Comparison of ENCODE assay signal across 32 cellular contexts in genomic region chr3:70853161-70853560, GRCh38.
DNase-seq lines count a peak whose midpoint lies in the region; ATAC-seq and TF ChIP-seq lines count a peak whose summit lies in the region.
"Had no signal": no experiment of that assay in that cellular context is flagged by ENCODE, and none has a peak within 500 bp of the region (broad histone marks: within the 10 kb centered on the region; RNA-seq: fewer than 3 reads in every experiment).

No MANE protein-coding gene starts in this region.

- H2AFZ ChIP-seq in GM23338 = peak overlapping the region; percentile 49

- TF ChIP-seq EP300 in ovary (IDR thresholded peaks at IDR 0.05) = no peak

- H3K4me2 ChIP-seq in GM23338 = peak overlapping the region; percentile 17
- H3K4me2 ChIP-seq in skeletal muscle satellite cell (ENCODE audit: low read length) = peak overlapping the region; percentile 30

- peaks cover 44% of the 10 kb centered on the region for H3K4me1 Mint-ChIP-seq in GM23338
- H3K4me1 Mint-ChIP-seq in type B pancreatic cell (ENCODE audit: unreplicated experiment) = peaks cover 19% of the 10 kb centered on the region
- H3K4me1 Mint-ChIP-seq: central memory CD8-positive, alpha-beta T cell; neural crest cell had no signal

- no peak for TF ChIP-seq POLR2A in ovary (IDR thresholded peaks at IDR 0.05)

- H3K9me3 ChIP-seq in skeletal muscle satellite cell (replicated peaks; ENCODE audit: low read length) (no peaks in the 10 kb centered on the region), ovary (no peaks in the 10 kb centered on the region)
- H3K9me3 ChIP-seq: BLaER1 treated with 17β-estradiol and CSF1 and Interleukin-3, amounts not matched to agents 10 nM and 100 nM; gastrocnemius medialis; Peyer's patch; prostate gland; right lobe of liver; transverse colon had no signal

- H3F3A ChIP-seq in GM23338 (replicated peaks; ENCODE audit: low read depth) = no peaks in the 10 kb centered on the region

- H3K36me3 Mint-ChIP-seq in GM23338 (ENCODE audit: low read depth) (no peaks in the 10 kb centered on the region; the same call in 2 of the 3 replicates), type B pancreatic cell (no peaks in the 10 kb centered on the region)
- H3K36me3 Mint-ChIP-seq: IgD-negative memory B cell had no signal

- peak overlapping the region; percentile 29 for H3K27ac Mint-ChIP-seq in GM23338
- H3K27ac Mint-ChIP-seq in type B pancreatic cell = no peak overlapping the region
- H3K27ac Mint-ChIP-seq: activated naive CD8-positive, alpha-beta T cell treated with anti-CD3 and anti-CD28 coated beads, Interleukin-2, amount 50 U/mL, for 24 hours; IgD-negative memory B cell had no signal

- H4K20me1 ChIP-seq in GM23338 (replicated peaks; ENCODE audit: insufficient read depth) = no peaks in the 10 kb centered on the region
- H4K20me1 ChIP-seq: BLaER1 treated with 17β-estradiol and CSF1 and Interleukin-3, amounts not matched to agents 10 nM and 100 nM had no signal

- H3K79me2 ChIP-seq in GM23338 (replicated peaks; ENCODE audit: insufficient read depth) = no peaks in the 10 kb centered on the region

- H3K9me3 Mint-ChIP-seq in GM23338 = peaks cover 2% of the 10 kb centered on the region; the same call in 1 of the 3 replicates
- no peaks in the 10 kb centered on the region for H3K9me3 Mint-ChIP-seq in type B pancreatic cell
- H3K9me3 Mint-ChIP-seq: activated naive CD8-positive, alpha-beta T cell treated with anti-CD3 and anti-CD28 coated beads, Interleukin-2, amount 50 U/mL, for 24 hours; activated T-cell treated with anti-CD3 and anti-CD28 coated beads, Interleukin-2, amount 50 U/mL, for 4 hours; central memory CD8-positive, alpha-beta T cell; IgD-negative memory B cell; neural crest cell had no signal

- peak overlapping the region; percentile 44 for H3K9ac ChIP-seq in skeletal muscle satellite cell (ENCODE audit: low read depth, low read length)
- H3K9ac ChIP-seq: BLaER1 treated with 17β-estradiol and CSF1 and Interleukin-3, amounts not matched to agents 10 nM and 100 nM had no signal

- H3K4me1 ChIP-seq in GM23338 (ENCODE audit: insufficient read depth) (peaks cover 32% of the 10 kb centered on the region), skeletal muscle satellite cell (ENCODE audit: control insufficient read depth, insufficient read depth, low read length) (peaks cover 81% of the 10 kb centered on the region), ovary (ENCODE audit: insufficient read depth) (peaks cover 3% of the 10 kb centered on the region)
- H3K4me1 ChIP-seq: Peyer's patch, prostate gland, right lobe of liver had no signal

- H3K36me3 ChIP-seq in GM23338 (ENCODE audit: insufficient read depth) (no peaks in the 10 kb centered on the region), skeletal muscle satellite cell (ENCODE audit: insufficient read depth, low read length) (no peaks in the 10 kb centered on the region), ovary (no peaks in the 10 kb centered on the region)
- H3K36me3 ChIP-seq: BLaER1 treated with 17β-estradiol and CSF1 and Interleukin-3, amounts not matched to agents 10 nM and 100 nM; gastrocnemius medialis; Peyer's patch; prostate gland; right lobe of liver; transverse colon; WERI-Rb-1 had no signal

- peaks cover 3% of the 10 kb centered on the region for H3K27me3 Mint-ChIP-seq in GM23338 (ENCODE audit: insufficient read depth, low read depth, poor library complexity)
- no peaks in the 10 kb centered on the region for H3K27me3 Mint-ChIP-seq in type B pancreatic cell

- no peak for TF ChIP-seq CTCF in GM23338 (conservative IDR thresholded peaks at IDR 0.05; ENCODE audit: low read depth in 2 of 2)
- TF ChIP-seq CTCF in astrocyte of the spinal cord (IDR thresholded peaks at IDR 0.05; ENCODE audit: low read depth, low read length) = no peak
- no peak for TF ChIP-seq CTCF in ovary (IDR thresholded peaks at IDR 0.05)
- TF ChIP-seq CTCF in type B pancreatic cell (conservative IDR thresholded peaks at IDR 0.05) = no peak

- ATAC-seq in GM23338 = no peak
- ATAC-seq in GM18867 (IDR thresholded peaks at IDR 0.05; ENCODE audit: unreplicated experiment) = no peak
- ATAC-seq: activated naive CD8-positive, alpha-beta T cell treated with anti-CD3 and anti-CD28 coated beads, Interleukin-2, amount 50 U/mL, for 24 hours; activated T-cell treated with anti-CD3 and anti-CD28 coated beads, Interleukin-2, amount 50 U/mL, for 4 hours; gastrocnemius medialis; right lobe of liver had no signal

- in situ Hi-C loops in astrocyte of the spinal cord (cut with HindIII; ENCODE audit: low sequenced_read_pairs) = no loop called here

- no peak overlapping the region for H3K4me3 Mint-ChIP-seq in GM23338
- no peak overlapping the region for H3K4me3 Mint-ChIP-seq in type B pancreatic cell
- H3K4me3 Mint-ChIP-seq: activated naive CD8-positive, alpha-beta T cell treated with anti-CD3 and anti-CD28 coated beads, Interleukin-2, amount 50 U/mL, for 24 hours; activated T-cell treated with anti-CD3 and anti-CD28 coated beads, Interleukin-2, amount 50 U/mL, for 4 hours; central memory CD8-positive, alpha-beta T cell; IgD-negative memory B cell; neural crest cell had no signal

- no peaks in the 10 kb centered on the region; the same call in 1 of the 2 replicates for H3K9me2 ChIP-seq in GM23338 (ENCODE audit: insufficient read depth)

- H3K27ac ChIP-seq in GM23338 (ENCODE audit: low read depth) = no peak overlapping the region
- H3K27ac ChIP-seq in ovary = no peak overlapping the region
- H3K27ac ChIP-seq: BLaER1 treated with 17β-estradiol and CSF1 and Interleukin-3, amounts not matched to agents 10 nM and 100 nM; dorsolateral prefrontal cortex; gastrocnemius medialis; Peyer's patch; prostate gland; right lobe of liver; transverse colon; WERI-Rb-1 had no signal

- H3K4me3 ChIP-seq in GM23338 (no peak overlapping the region), astrocyte of the spinal cord (ENCODE audit: low read depth, low read length) (no peak overlapping the region), skeletal muscle satellite cell (ENCODE audit: low read length) (no peak overlapping the region), ovary (no peak overlapping the region)
- H3K4me3 ChIP-seq: BLaER1 treated with 17β-estradiol and CSF1 and Interleukin-3, amounts not matched to agents 10 nM and 100 nM; dorsolateral prefrontal cortex; gastrocnemius medialis; lung; Peyer's patch; prostate gland; right lobe of liver; transverse colon had no signal

- WGBS in ovary, 3 donors = 78 to 85% (median 78%) methylated on average over 4 of the region's 4 CpGs

- DNase-seq in GM23338 (ENCODE audit: low spot score) (no peak), astrocyte of the spinal cord (ENCODE audit: low read depth, low spot score) (peak; percentile 32), kidney tubule cell (ENCODE audit: low spot score) (peak; percentile 11), ovary (no peak), type B pancreatic cell (ENCODE audit: extremely low spot score, unreplicated experiment) (no peak)
- DNase-seq: activated CD4-positive, alpha-beta T cell treated with anti-CD3 and anti-CD28 coated beads, Interleukin-2, amount 50 U/mL, for 1 hour; activated naive CD4-positive, alpha-beta T cell; activated naive CD8-positive, alpha-beta T cell treated with anti-CD3 and anti-CD28 coated beads, Interleukin-2, amount 50 U/mL, for 24 hours; activated T-cell treated with anti-CD3 and anti-CD28 coated beads, Interleukin-2, amount 50 U/mL, for 4 hours; dorsolateral prefrontal cortex; gastrocnemius medialis; GF-D8; hippocampal formation; left cardiac atrium; NCI-H1048; NCI-H1694; NCI-H82; Peyer's patch; right lobe of liver; SIG-M5; stimulated activated CD4-positive, alpha-beta T cell treated with anti-CD3 and anti-CD28 coated beads, Interleukin-4, amount 100 ng/mL, for 24 hours; T1000; transverse colon; WERI-Rb-1 had no signal

- H3K27me3 ChIP-seq in GM23338 (ENCODE audit: insufficient read depth) (no peaks in the 10 kb centered on the region), skeletal muscle satellite cell (ENCODE audit: control insufficient read depth, insufficient read depth, low read length) (no peaks in the 10 kb centered on the region), ovary (no peaks in the 10 kb centered on the region)
- H3K27me3 ChIP-seq: BLaER1 treated with 17β-estradiol and CSF1 and Interleukin-3, amounts not matched to agents 10 nM and 100 nM; dorsolateral prefrontal cortex; gastrocnemius medialis; Peyer's patch; right lobe of liver; transverse colon had no signal

- intact Hi-C loops in ovary (cut with DNase I) = no loop called here

TF ChIP-seq in GM23338, 12 proteins besides CTCF, POLR2A, EP300 and RAD21 (continues in another document):
- no peak for TF ChIP-seq STAT1 (IDR thresholded peaks at IDR 0.05; ENCODE audit: unreplicated experiment)
- no peak for TF ChIP-seq POLR2AphosphoS5 (IDR thresholded peaks at IDR 0.05; ENCODE audit: low read depth)

Comparison
In these comparisons a context has a peak if more than half of its experiments do, and no peak if none do; other contexts are left out.
1. DNase-seq: peak in astrocyte of the spinal cord (single experiment) and kidney tubule cell (single experiment); none in GM23338 (single experiment), ovary (0 of 5) and type B pancreatic cell (single experiment).